ENCODE assay signal across 1 cellular context in genomic region chr1:37544530-37544929, GRCh38.
TF ChIP-seq lines count a peak whose summit lies in the region.

No MANE protein-coding gene starts in this region.

TF ChIP-seq in GM12878, 131 proteins besides CTCF, POLR2A, EP300 and RAD21:
- no peak for TF ChIP-seq EZH2 (IDR thresholded peaks at IDR 0.05; ENCODE audit: borderline replicate concordance, control insufficient read depth, low read depth, low read length)
- TF ChIP-seq RUNX3 (IDR thresholded peaks at IDR 0.05; ENCODE audit: low read length), result no peak
- TF ChIP-seq, protein P1, sequence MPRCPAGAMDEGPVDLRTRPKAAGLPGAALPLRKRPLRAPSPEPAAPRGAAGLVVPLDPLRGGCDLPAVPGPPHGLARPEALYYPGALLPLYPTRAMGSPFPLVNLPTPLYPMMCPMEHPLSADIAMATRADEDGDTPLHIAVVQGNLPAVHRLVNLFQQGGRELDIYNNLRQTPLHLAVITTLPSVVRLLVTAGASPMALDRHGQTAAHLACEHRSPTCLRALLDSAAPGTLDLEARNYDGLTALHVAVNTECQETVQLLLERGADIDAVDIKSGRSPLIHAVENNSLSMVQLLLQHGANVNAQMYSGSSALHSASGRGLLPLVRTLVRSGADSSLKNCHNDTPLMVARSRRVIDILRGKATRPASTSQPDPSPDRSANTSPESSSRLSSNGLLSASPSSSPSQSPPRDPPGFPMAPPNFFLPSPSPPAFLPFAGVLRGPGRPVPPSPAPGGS (IDR thresholded peaks at IDR 0.05; ENCODE audit: borderline replicate concordance, insufficient read depth, low read depth, low read length, poor library complexity, severe bottlenecking), result no peak
- TF ChIP-seq STAT1 (conservative IDR thresholded peaks at IDR 0.05), result no peak
- TF ChIP-seq, protein P2, sequence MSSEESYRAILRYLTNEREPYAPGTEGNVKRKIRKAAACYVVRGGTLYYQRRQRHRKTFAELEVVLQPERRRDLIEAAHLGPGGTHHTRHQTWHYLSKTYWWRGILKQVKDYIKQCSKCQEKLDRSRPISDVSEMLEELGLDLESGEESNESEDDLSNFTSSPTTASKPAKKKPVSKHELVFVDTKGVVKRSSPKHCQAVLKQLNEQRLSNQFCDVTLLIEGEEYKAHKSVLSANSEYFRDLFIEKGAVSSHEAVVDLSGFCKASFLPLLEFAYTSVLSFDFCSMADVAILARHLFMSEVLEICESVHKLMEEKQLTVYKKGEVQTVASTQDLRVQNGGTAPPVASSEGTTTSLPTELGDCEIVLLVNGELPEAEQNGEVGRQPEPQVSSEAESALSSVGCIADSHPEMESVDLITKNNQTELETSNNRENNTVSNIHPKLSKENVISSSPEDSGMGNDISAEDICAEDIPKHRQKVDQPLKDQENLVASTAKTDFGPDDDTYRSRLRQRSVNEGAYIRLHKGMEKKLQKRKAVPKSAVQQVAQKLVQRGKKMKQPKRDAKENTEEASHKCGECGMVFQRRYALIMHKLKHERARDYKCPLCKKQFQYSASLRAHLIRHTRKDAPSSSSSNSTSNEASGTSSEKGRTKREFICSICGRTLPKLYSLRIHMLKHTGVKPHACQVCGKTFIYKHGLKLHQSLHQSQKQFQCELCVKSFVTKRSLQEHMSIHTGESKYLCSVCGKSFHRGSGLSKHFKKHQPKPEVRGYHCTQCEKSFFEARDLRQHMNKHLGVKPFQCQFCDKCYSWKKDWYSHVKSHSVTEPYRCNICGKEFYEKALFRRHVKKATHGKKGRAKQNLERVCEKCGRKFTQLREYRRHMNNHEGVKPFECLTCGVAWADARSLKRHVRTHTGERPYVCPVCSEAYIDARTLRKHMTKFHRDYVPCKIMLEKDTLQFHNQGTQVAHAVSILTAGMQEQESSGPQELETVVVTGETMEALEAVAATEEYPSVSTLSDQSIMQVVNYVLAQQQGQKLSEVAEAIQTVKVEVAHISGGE (CRISPR knock-in tag; IDR thresholded peaks at IDR 0.05), result no peak
- no peak for TF ChIP-seq RELA (IDR thresholded peaks at IDR 0.05; ENCODE audit: borderline replicate concordance, partially characterized antibody)
- no peak for TF ChIP-seq TBL1XR1 (IDR thresholded peaks at IDR 0.05; ENCODE audit: low read depth, low read length)
- no peak for TF ChIP-seq PAX5 (IDR thresholded peaks at IDR 0.05; ENCODE audit: borderline replicate concordance, low read depth, low read length)
- TF ChIP-seq ESRRA (IDR thresholded peaks at IDR 0.05; ENCODE audit: low read length), result no peak
- TF ChIP-seq SPI1 (IDR thresholded peaks at IDR 0.05; ENCODE audit: borderline replicate concordance, insufficient read depth, low read depth, low read length), result no peak
- TF ChIP-seq IKZF2 (IDR thresholded peaks at IDR 0.05), result no peak
- TF ChIP-seq NR2C2 (IDR thresholded peaks at IDR 0.05; ENCODE audit: borderline replicate concordance, control insufficient read depth, insufficient read length, low read depth), result no peak
- no peak for TF ChIP-seq IKZF1 (conservative IDR thresholded peaks at IDR 0.05)
- TF ChIP-seq, protein P3, sequence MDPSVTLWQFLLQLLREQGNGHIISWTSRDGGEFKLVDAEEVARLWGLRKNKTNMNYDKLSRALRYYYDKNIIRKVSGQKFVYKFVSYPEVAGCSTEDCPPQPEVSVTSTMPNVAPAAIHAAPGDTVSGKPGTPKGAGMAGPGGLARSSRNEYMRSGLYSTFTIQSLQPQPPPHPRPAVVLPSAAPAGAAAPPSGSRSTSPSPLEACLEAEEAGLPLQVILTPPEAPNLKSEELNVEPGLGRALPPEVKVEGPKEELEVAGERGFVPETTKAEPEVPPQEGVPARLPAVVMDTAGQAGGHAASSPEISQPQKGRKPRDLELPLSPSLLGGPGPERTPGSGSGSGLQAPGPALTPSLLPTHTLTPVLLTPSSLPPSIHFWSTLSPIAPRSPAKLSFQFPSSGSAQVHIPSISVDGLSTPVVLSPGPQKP (IDR thresholded peaks at IDR 0.05; ENCODE audit: low read depth, low read length), result no peak
- TF ChIP-seq NR2F1 (conservative IDR thresholded peaks at IDR 0.05), result no peak
- no peak for TF ChIP-seq CREM (IDR thresholded peaks at IDR 0.05; ENCODE audit: low read depth)
- TF ChIP-seq SMARCA5 (IDR thresholded peaks at IDR 0.05), result no peak
